ENCODE assay signal across 8 cellular contexts in the genomic region with DNA sequence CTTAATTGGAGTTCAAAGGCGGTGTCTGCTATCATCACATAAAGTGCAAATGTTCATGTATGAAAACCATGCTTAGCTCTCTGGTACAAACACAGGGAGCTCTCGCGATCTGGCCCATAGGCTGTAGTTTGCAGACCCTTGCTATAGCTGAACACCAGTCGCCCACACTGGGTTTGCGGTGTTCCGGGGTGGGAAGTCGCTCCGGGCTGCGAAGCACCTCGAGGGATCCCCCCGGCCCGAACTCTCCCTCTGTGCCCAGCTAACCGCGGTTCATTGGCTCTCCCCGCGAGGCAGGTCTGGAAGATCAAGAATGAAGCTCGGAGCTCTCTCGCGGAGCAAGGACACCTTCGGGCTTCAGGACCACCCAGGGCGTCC. TPM values are rescaled to one million over a fixed set of nuclear protein-coding genes. Genes with fewer than 3 reads are reported as not detected.
DNase-seq lines count a peak whose midpoint lies in the region; ATAC-seq and TF ChIP-seq lines count a peak whose summit lies in the region.

No MANE protein-coding gene starts in this region.

- POLR2A ChIA-PET in BJ (lab: Charles Lee): no interaction called here

- peak; percentile 21 for ATAC-seq in GM21447 (IDR thresholded peaks at IDR 0.05; ENCODE audit: unreplicated experiment)
- no peak for ATAC-seq in GM18861 (IDR thresholded peaks at IDR 0.05; ENCODE audit: unreplicated experiment)

- H3K9ac ChIP-seq in Loucy (ENCODE audit: low read depth, low read length, poor library complexity, severe bottlenecking) (peak overlapping the region; percentile 73), duodenal mucosa (ENCODE audit: low read depth in 1 of 2, low read length in 2 of 2) (peak overlapping the region; percentile 32 to 48)

- DNase-seq in BJ (ENCODE audit: low read depth) (no peak), nephron progenitor cell (no peak), GF-D8 (lab: John Stamatoyannopoulos, UW) (no peak)
- no peak for DNase-seq in activated CD4-positive, alpha-beta T cell treated with anti-CD3 and anti-CD28 coated beads, Interleukin-2, amount 50 U/mL, for 4 hours

- H3K4me1 ChIP-seq in Loucy (ENCODE audit: insufficient read depth, low read length, poor library complexity, severe bottlenecking) (peaks cover 21% of the 10 kb centered on the region), duodenal mucosa (ENCODE audit: control insufficient read depth in 1 of 2, insufficient read depth in 2 of 2, low read length in 2 of 2) (peaks cover 0 to 3% of the 10 kb centered on the region in 2 donors)

- peak overlapping the region; percentile 73 for H3K4me2 ChIP-seq in Loucy (ENCODE audit: low read depth, low read length, poor library complexity, severe bottlenecking)

- H3K4me3 Mint-ChIP-seq in nephron progenitor cell: peak overlapping the region; percentile 82

- H3K27ac Mint-ChIP-seq in nephron progenitor cell: no peak overlapping the region

- H4K20me1 ChIP-seq in Loucy (ENCODE audit: insufficient read depth, low read length, poor library complexity, severe bottlenecking): peaks cover 10% of the 10 kb centered on the region

- H3K27me3 ChIP-seq in BJ (ENCODE audit: control insufficient read depth, insufficient read depth, low read length): 0 out of 2 replicates have a peak, but pooled peaks cover 2% of the 10 kb centered on the region
- H3K27me3 ChIP-seq in Loucy (ENCODE audit: insufficient read depth, low read length, poor library complexity, severe bottlenecking): no peaks in the 10 kb centered on the region
- no peaks in the 10 kb centered on the region for H3K27me3 ChIP-seq in duodenal mucosa (ENCODE audit: control insufficient read depth in 1 of 2, insufficient read depth in 2 of 2, low read length in 2 of 2)

- peaks cover 59% of the 10 kb centered on the region for H3K9me3 Mint-ChIP-seq in nephron progenitor cell

- peaks cover 24% of the 10 kb centered on the region for H3K36me3 Mint-ChIP-seq in nephron progenitor cell (ENCODE audit: low read depth)

- H3K9me2 ChIP-seq in Loucy (replicated peaks; ENCODE audit: low read depth, low read length): no peaks in the 10 kb centered on the region

- H3K9me3 ChIP-seq in Loucy (ENCODE audit: insufficient read depth, low read depth, low read length) (no peaks in the 10 kb centered on the region), duodenal mucosa (ENCODE audit: control insufficient read depth in 1 of 2, low read length in 2 of 2) (no peaks in the 10 kb centered on the region)

- H3K79me2 ChIP-seq in Loucy (ENCODE audit: insufficient read depth, low read length): peaks cover 42% of the 10 kb centered on the region

- H3K4me3 ChIP-seq in BJ (ENCODE audit: low read depth, low read length) (peak overlapping the region; percentile 75), Loucy (ENCODE audit: low read length, poor library complexity, severe bottlenecking) (peak overlapping the region; percentile 80), duodenal mucosa (ENCODE audit: low read depth in 1 of 2, low read length in 2 of 2) (peak overlapping the region; percentile 68 to 71)

- CTCF ChIA-PET in BJ (lab: Yijun Ruan, JAX): interaction anchor here (0.8 kb wide), 1 partner anchor 21 kb away, joined by 3 read pairs; no protein-coding TSS in a partner anchor

- peak overlapping the region; percentile 92 for H2AFZ ChIP-seq in Loucy (ENCODE audit: low read length)

- TF ChIP-seq CTCF in BJ (IDR thresholded peaks at IDR 0.05; ENCODE audit: insufficient read depth, low read depth, low read length) (no peak), Loucy (conservative IDR thresholded peaks at IDR 0.05; ENCODE audit: low read length) (no peak), nephron progenitor cell (IDR thresholded peaks at IDR 0.05) (no peak)

- peaks cover 6% of the 10 kb centered on the region for H3K4me1 Mint-ChIP-seq in nephron progenitor cell

- H3K36me3 ChIP-seq in BJ (ENCODE audit: control insufficient read depth, insufficient read depth, low read length): no peaks in the 10 kb centered on the region
- no peaks in the 10 kb centered on the region for H3K36me3 ChIP-seq in Loucy (ENCODE audit: insufficient read depth, low read length)
- no peaks in the 10 kb centered on the region for H3K36me3 ChIP-seq in duodenal mucosa (ENCODE audit: control insufficient read depth in 1 of 2, insufficient read depth in 2 of 2, low read length in 2 of 2)

- H3K27ac ChIP-seq in duodenal mucosa (ENCODE audit: low read depth, low read length): no peak overlapping the region

- H3K27me3 Mint-ChIP-seq in nephron progenitor cell (ENCODE audit: low read depth, poor library complexity): peaks cover 18% of the 10 kb centered on the region

- no peaks in the 10 kb centered on the region for H3F3A ChIP-seq in Loucy (ENCODE audit: low read depth)

RNA-seq across cellular contexts. Expression of a gene that starts 0.3 kb away (rescaled TPM):
- polyA plus RNA-seq in BJ (2011; rRNA removed): 20.0 and 20.5 TPM in 2 replicates
- polyA minus RNA-seq in BJ (2011; rRNA and poly(A)+ RNA removed): 16.9 and 27.6 TPM in 2 replicates
